12 cellular contexts compared by ENCODE assay signal in the genomic region with DNA sequence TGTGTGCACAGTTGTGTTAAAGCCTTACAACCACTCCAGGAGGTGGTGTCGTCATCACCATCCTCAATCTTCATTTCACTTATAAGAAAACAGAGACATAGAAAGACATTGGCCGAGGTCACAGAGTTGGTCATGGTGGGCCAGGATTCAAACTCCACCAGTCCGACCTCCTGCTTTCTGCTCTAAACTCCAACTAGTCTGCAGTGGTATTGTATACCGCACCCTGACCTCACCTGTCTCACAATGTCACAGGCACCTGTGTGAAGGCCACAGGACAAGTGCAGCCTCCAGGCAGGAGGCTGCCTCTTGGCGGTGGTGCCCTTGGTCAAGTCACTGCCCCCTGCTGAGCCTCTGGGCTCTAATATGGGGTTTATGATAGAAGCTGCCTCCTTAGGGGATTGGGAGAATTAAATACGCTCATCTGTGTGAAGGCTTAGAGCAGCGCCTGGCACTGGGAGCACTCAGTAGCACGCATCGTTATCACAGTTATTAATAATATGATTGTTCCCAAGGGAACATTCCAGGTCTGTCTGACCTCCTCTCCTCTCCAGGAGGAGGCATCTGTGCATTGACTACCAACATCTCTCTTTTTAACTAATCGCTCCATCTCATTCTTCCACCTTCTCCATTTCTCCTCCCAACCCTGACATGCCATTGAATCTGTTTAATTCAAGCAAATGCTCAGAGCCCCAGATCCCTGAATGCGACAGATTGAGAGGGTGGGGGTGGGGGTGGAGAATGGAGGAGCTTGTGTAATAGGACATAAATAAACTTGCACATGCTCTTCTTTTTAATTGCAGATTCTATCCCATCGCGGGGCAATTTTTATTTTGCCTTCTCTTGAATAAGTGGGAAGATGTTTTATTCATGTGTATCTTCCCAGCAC.
DNase-seq lines count a peak whose midpoint lies in the region; ATAC-seq and TF ChIP-seq lines count a peak whose summit lies in the region.
"Had no signal": no experiment of that assay in that cellular context is flagged by ENCODE, and none has a peak within 500 bp of the region (broad histone marks: within the 10 kb centered on the region; RNA-seq: fewer than 3 reads in every experiment).

No MANE protein-coding gene starts in this region.

- no peaks in the 10 kb centered on the region for H3K27me3 Mint-ChIP-seq in nephron (ENCODE audit: low read depth)

- DNase-seq in AG04450 (ENCODE audit: low read depth, low spot score) (no peak), NCI-H524 (lab: John Stamatoyannopoulos, UW) (peak; percentile 34 to 78), esophagus muscularis mucosa (ENCODE audit: extremely low spot score) (peak; percentile 72), RPMI8226 (no peak), NCI-H2196 treated with DMSO at 0.1 percent for 48 hours (lab: John Stamatoyannopoulos, UW; ENCODE audit: unreplicated experiment) (no peak), NCI-H2227 treated with DMSO at 0.1 percent for 48 hours (lab: John Stamatoyannopoulos, UW) (no peak)
- DNase-seq: H9, NCI-H774, SJCRH30 had no signal

- TF ChIP-seq CTCF in AG04450 (IDR thresholded peaks at IDR 0.05; ENCODE audit: low read depth, low read length) (no peak), esophagus muscularis mucosa (IDR thresholded peaks at IDR 0.05) (peak in 1 of 3 experiments; percentile 16), nephron (IDR thresholded peaks at IDR 0.05; ENCODE audit: unreplicated experiment in 3 of 3) (no peak)

- POLR2A ChIA-PET in AG04450 (lab: Yijun Ruan, JAX) = no interaction called here

- no peaks in the 10 kb centered on the region; the same call in 1 of the 2 replicates for H3K9me3 ChIP-seq in AG04450 (ENCODE audit: control insufficient read depth, insufficient read depth, low read length)
- no peaks in the 10 kb centered on the region for H3K9me3 ChIP-seq in esophagus muscularis mucosa
- H3K9me3 ChIP-seq: adrenal gland, SJCRH30 had no signal

- no peak overlapping the region for H3K4me3 Mint-ChIP-seq in nephron
- H3K4me3 Mint-ChIP-seq: H9 had no signal

- ATAC-seq in HG02610 (IDR thresholded peaks at IDR 0.05; ENCODE audit: unreplicated experiment) = no peak

- H3K4me1 Mint-ChIP-seq in nephron = peaks cover 7% of the 10 kb centered on the region
- H3K4me1 Mint-ChIP-seq: H9 had no signal

- H3K27ac Mint-ChIP-seq in nephron = peak overlapping the region in 2 of 3 experiments; percentile 51 to 66
- H3K27ac Mint-ChIP-seq: H9 had no signal

- H3K27ac ChIP-seq in AG04450 (ENCODE audit: low read depth, low read length) (peak overlapping the region; percentile 97), esophagus muscularis mucosa (replicated peaks in 1 of 4) (no peak overlapping the region)
- H3K27ac ChIP-seq: SJCRH30 had no signal

- H3K36me3 Mint-ChIP-seq in nephron (ENCODE audit: low read depth) = no peaks in the 10 kb centered on the region

- no peak for TF ChIP-seq EP300 in esophagus muscularis mucosa (IDR thresholded peaks at IDR 0.05)

- H3K4me1 ChIP-seq in esophagus muscularis mucosa = peaks cover 0 to 24% (median 14%) of the 10 kb centered on the region in 4 donors

- 90% methylated on average over 13 of the region's 13 CpGs for WGBS in esophagus muscularis mucosa

- H3K4me3 ChIP-seq in AG04450 (ENCODE audit: low read depth, low read length) = no peak overlapping the region
- no peak overlapping the region for H3K4me3 ChIP-seq in esophagus muscularis mucosa
- H3K4me3 ChIP-seq: adrenal gland, SJCRH30 had no signal

- no peak for TF ChIP-seq POLR2A in esophagus muscularis mucosa (IDR thresholded peaks at IDR 0.05; ENCODE audit: low read depth)

- H3K27me3 ChIP-seq in AG04450 (ENCODE audit: control insufficient read depth, insufficient read depth, low read length) (no peaks in the 10 kb centered on the region), esophagus muscularis mucosa (no peaks in the 10 kb centered on the region)
- H3K27me3 ChIP-seq: adrenal gland, SJCRH30 had no signal

- CTCF ChIA-PET in AG04450 (lab: Charles Lee) = interaction anchor here (2.6 kb wide), 1 partner anchor 26 kb away, joined by 15 read pairs; no protein-coding TSS in a partner anchor

- H3K9me3 Mint-ChIP-seq in nephron = no peaks in the 10 kb centered on the region
- H3K9me3 Mint-ChIP-seq: H9 had no signal

- intact Hi-C loops in esophagus muscularis mucosa (cut with DNase I) = no loop called here

- no peaks in the 10 kb centered on the region for H3K36me3 ChIP-seq in esophagus muscularis mucosa
- H3K36me3 ChIP-seq: adrenal gland, SJCRH30 had no signal

Comparison
In these comparisons a context has a peak if more than half of its experiments do, and no peak if none do; other contexts are left out.
1. DNase-seq: peak in NCI-H524 (2 of 2) and esophagus muscularis mucosa (single experiment); none in AG04450 (single experiment), RPMI8226 (single experiment), NCI-H2196 treated with DMSO at 0.1 percent for 48 hours (single experiment) and NCI-H2227 treated with DMSO at 0.1 percent for 48 hours (single experiment).